ENCODE assay signal across 30 cellular contexts in the genomic region with DNA sequence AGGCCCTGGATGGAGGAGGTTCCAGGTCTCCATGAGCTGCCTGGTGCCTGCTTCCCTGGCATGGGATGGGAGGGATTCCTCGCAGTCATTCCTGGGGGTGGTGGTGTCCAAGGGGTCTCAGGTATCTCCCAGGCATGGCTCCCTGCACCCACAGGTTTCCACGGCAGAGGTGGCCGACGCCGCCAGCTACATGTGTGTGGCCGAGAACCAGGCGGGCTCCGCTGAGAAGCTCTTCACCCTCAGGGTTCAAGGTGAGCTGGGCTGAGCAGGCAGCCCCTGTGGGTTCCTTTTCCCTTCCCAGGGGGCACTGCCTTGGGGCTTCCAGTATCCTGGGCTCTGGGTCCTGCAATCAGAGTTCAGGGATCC.
DNase-seq lines count a peak whose midpoint lies in the region; ATAC-seq, FAIRE-seq and TF ChIP-seq lines count a peak whose summit lies in the region.
"Had no signal": no experiment of that assay in that cellular context is flagged by ENCODE, and none has a peak within 500 bp of the region (broad histone marks: within the 10 kb centered on the region; RNA-seq: fewer than 3 reads in every experiment).

No MANE protein-coding gene starts in this region.

- TF ChIP-seq CTCF in HEK293 (tag by site-specific recombination; IDR thresholded peaks at IDR 0.05) (no peak), kidney (IDR thresholded peaks at IDR 0.05; ENCODE audit: borderline replicate concordance, extremely low read depth, insufficient read depth) (no peak)

- H4K8ac ChIP-seq in neuronal stem cell (ENCODE audit: low read depth, low read length): peak overlapping the region; percentile 31

- H3K27ac ChIP-seq in HEK293 (ENCODE audit: extremely low read depth, low read depth, low read length) (no peak overlapping the region), kidney (ENCODE audit: low read depth in 2 of 2, low read length in 2 of 2) (no peak overlapping the region), neuronal stem cell (replicated peaks; ENCODE audit: low read length) (no peak overlapping the region)
- H3K27ac ChIP-seq: 22Rv1; A549; BLaER1; BLaER1 treated with 17β-estradiol and CSF1 and Interleukin-3, amounts not matched to agents 10 nM and 100 nM; C4-2B had no signal

- H3K9ac ChIP-seq in kidney (ENCODE audit: low read length in 2 of 2) (no peak overlapping the region), neuronal stem cell (ENCODE audit: low read depth, low read length, poor library complexity) (no peak overlapping the region)
- H3K9ac ChIP-seq: BLaER1; BLaER1 treated with 17β-estradiol and CSF1 and Interleukin-3, amounts not matched to agents 10 nM and 100 nM had no signal

- H3K4me3 ChIP-seq in HEK293 (ENCODE audit: low read depth, low read length) (no peak overlapping the region), kidney (ENCODE audit: low read length in 2 of 2) (no peak overlapping the region), neuronal stem cell (ENCODE audit: low read length in 2 of 2) (no peak overlapping the region)
- H3K4me3 ChIP-seq: A549; BLaER1; BLaER1 treated with 17β-estradiol and CSF1 and Interleukin-3, amounts not matched to agents 10 nM and 100 nM had no signal

- no peaks in the 10 kb centered on the region for H3K4me1 ChIP-seq in HEK293 (ENCODE audit: control insufficient read depth, insufficient read depth, low read length)
- H3K4me1 ChIP-seq in kidney (ENCODE audit: control insufficient read depth in 1 of 2, insufficient read depth in 1 of 2, low read depth in 1 of 2, low read length in 2 of 2): peaks cover 0 to 4% of the 10 kb centered on the region in 2 donors
- peaks cover 0 to 3% of the 10 kb centered on the region in 2 donors for H3K4me1 ChIP-seq in neuronal stem cell (ENCODE audit: control insufficient read depth in 2 of 2, insufficient read depth in 1 of 2, low read depth in 1 of 2, low read length in 2 of 2)
- H3K4me1 ChIP-seq: A549; BE2C; BLaER1; BLaER1 treated with 17β-estradiol and CSF1 and Interleukin-3, amounts not matched to agents 10 nM and 100 nM; Caco-2 had no signal

- no peaks in the 10 kb centered on the region for H3K79me1 ChIP-seq in neuronal stem cell (ENCODE audit: low read depth, low read length)

- no peak overlapping the region for H2AFZ ChIP-seq in neuronal stem cell (ENCODE audit: low read length)

- peak overlapping the region; percentile 15 for H3K14ac ChIP-seq in neuronal stem cell (ENCODE audit: low read length)

- H3K9me3 ChIP-seq in HEK293 (ENCODE audit: control insufficient read depth, insufficient read depth, low read depth, low read length) (no peaks in the 10 kb centered on the region), kidney (ENCODE audit: control insufficient read depth in 1 of 2, low read length in 2 of 2) (no peaks in the 10 kb centered on the region), neuronal stem cell (replicated peaks in 1 of 2; ENCODE audit: control insufficient read depth in 2 of 2, insufficient read depth in 1 of 2, low read depth in 1 of 2, low read length in 2 of 2) (no peaks in the 10 kb centered on the region)
- H3K9me3 ChIP-seq: A549; BE2C; BLaER1; BLaER1 treated with 17β-estradiol and CSF1 and Interleukin-3, amounts not matched to agents 10 nM and 100 nM; Caco-2 had no signal

- POLR2A ChIA-PET in HEK293 (lab: Yijun Ruan, JAX): no interaction called here

- peak overlapping the region; percentile 77 for H2AK5ac ChIP-seq in neuronal stem cell (ENCODE audit: low read depth, low read length)

- WGBS in neuronal stem cell (ENCODE audit: extremely low coverage in 2 of 2, insufficient read length in 2 of 2, insufficient replicate concordance in 1 of 2), 2 donors: no CpG with 5 or more reads among the region's 8 CpGs

- no peak for FAIRE-seq in kidney (lab: Jason Lieb, UNC)
- FAIRE-seq: A204.1, A549, D721Med had no signal

- DNase-seq in kidney: peak; percentile 69
- DNase-seq in neuronal stem cell (ENCODE audit: low spot score): no peak
- DNase-seq in HuH-7.5 (ENCODE audit: low spot score): no peak
- DNase-seq: 8988T; ACHN; AML-193; BE2C; C1 segment of cervical spinal cord; Caco-2; Calu3; CD4-positive, alpha-beta memory T cell; CD4-positive, alpha-beta T cell; CD4-positive, CD25-positive, alpha-beta regulatory T cell; CD8-positive, alpha-beta memory T cell; CD8-positive, alpha-beta T cell; DMS 273 treated with DMSO at 0.1 percent for 48 hours; DMS153; DMS53; DND-41; EL had no signal

- no peak overlapping the region for H2BK120ac ChIP-seq in neuronal stem cell (ENCODE audit: low read depth, low read length)

- no peak overlapping the region for H3K23ac ChIP-seq in neuronal stem cell (ENCODE audit: low read depth, low read length, poor library complexity)

- no peak overlapping the region for H3K4me2 ChIP-seq in neuronal stem cell (ENCODE audit: insufficient read depth, low read length, poor library complexity, severe bottlenecking)
- H3K4me2 ChIP-seq: A549; BLaER1; BLaER1 treated with 17β-estradiol and CSF1 and Interleukin-3, amounts not matched to agents 10 nM and 100 nM had no signal

- H2BK5ac ChIP-seq in neuronal stem cell (ENCODE audit: low read length): no peak overlapping the region

- peak overlapping the region; percentile 56 for H2BK15ac ChIP-seq in neuronal stem cell (ENCODE audit: low read length)

- H4K91ac ChIP-seq in neuronal stem cell (ENCODE audit: low read depth, low read length, poor library complexity): no peak overlapping the region

- intact Hi-C loops in kidney (cut with DNase I): no loop called here

- no peak for ATAC-seq in GM18498 (IDR thresholded peaks at IDR 0.05; ENCODE audit: unreplicated experiment)
- ATAC-seq in HG02884 (IDR thresholded peaks at IDR 0.05; ENCODE audit: unreplicated experiment): no peak
- ATAC-seq: A549; CD8-positive, alpha-beta T cell had no signal

- peak overlapping the region; percentile 33 for H3K18ac ChIP-seq in neuronal stem cell (ENCODE audit: low read length)

- H3K27me3 ChIP-seq in neuronal stem cell (ENCODE audit: control insufficient read depth in 3 of 3, insufficient read depth in 3 of 3, low read depth in 1 of 3, low read length in 3 of 3): peaks cover 0 to 59% (median 0%) of the 10 kb centered on the region in 3 experiments
- H3K27me3 ChIP-seq: BE2C; BLaER1; BLaER1 treated with 17β-estradiol and CSF1 and Interleukin-3, amounts not matched to agents 10 nM and 100 nM had no signal

- no peak overlapping the region for H3K4ac ChIP-seq in neuronal stem cell (ENCODE audit: low read length)

- H3K36me3 ChIP-seq in HEK293 (ENCODE audit: control insufficient read depth in 2 of 2, insufficient read depth in 1 of 2, low read length in 2 of 2) (no peaks in the 10 kb centered on the region), kidney (ENCODE audit: control insufficient read depth in 1 of 2, insufficient read depth in 2 of 2, low read length in 2 of 2) (no peaks in the 10 kb centered on the region), neuronal stem cell (replicated peaks in 1 of 2; ENCODE audit: control insufficient read depth in 2 of 2, insufficient read depth in 2 of 2, low read length in 2 of 2) (no peaks in the 10 kb centered on the region)
- H3K36me3 ChIP-seq: BE2C; BLaER1; BLaER1 treated with 17β-estradiol and CSF1 and Interleukin-3, amounts not matched to agents 10 nM and 100 nM had no signal

- CTCF ChIA-PET in HEK293 (lab: Yijun Ruan, JAX): interaction anchor here (0.6 kb wide), 1 partner anchor 300 kb away, joined by 3 read pairs; no protein-coding TSS in a partner anchor

- peak overlapping the region; percentile 52 for H2BK12ac ChIP-seq in neuronal stem cell (ENCODE audit: low read length)

TF ChIP-seq in HEK293, 187 proteins besides CTCF, POLR2A, EP300 and RAD21:
- TF ChIP-seq, protein P1, sequence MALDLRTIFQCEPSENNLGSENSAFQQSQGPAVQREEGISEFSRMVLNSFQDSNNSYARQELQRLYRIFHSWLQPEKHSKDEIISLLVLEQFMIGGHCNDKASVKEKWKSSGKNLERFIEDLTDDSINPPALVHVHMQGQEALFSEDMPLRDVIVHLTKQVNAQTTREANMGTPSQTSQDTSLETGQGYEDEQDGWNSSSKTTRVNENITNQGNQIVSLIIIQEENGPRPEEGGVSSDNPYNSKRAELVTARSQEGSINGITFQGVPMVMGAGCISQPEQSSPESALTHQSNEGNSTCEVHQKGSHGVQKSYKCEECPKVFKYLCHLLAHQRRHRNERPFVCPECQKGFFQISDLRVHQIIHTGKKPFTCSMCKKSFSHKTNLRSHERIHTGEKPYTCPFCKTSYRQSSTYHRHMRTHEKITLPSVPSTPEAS (tag by site-specific recombination; IDR thresholded peaks at IDR 0.05): no peak
- TF ChIP-seq GLIS2 (tag by site-specific recombination; IDR thresholded peaks at IDR 0.05): 0 out of 2 replicates have a peak, but pooled peaks have one; percentile 17
- no peak for TF ChIP-seq TCF7L2 (IDR thresholded peaks at IDR 0.05; ENCODE audit: borderline replicate concordance, low read depth, low read length)
